Comparison of ENCODE assay signal across 13 cellular contexts in the genomic region with DNA sequence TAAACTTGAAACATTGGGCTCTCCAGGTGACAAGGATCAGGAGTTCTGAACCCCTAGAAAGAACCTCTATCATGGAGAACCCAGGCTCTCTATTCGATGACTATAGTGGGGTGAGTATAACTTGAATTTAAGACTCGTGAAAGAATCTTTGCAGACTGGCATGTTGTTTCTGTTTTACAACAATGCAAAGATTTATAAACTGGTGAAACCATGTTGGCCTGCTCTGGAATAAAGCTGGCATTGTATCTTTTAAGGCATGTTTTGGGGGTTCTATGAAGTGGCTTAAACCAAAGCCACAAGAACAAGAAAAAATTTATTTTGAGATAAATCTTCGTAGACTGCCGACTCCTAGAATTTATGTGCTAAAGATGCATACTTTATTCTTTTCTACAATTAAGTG. TPM values are rescaled to one million over a fixed set of nuclear protein-coding genes. Genes with fewer than 3 reads are reported as not detected.
DNase-seq lines count a peak whose midpoint lies in the region; ATAC-seq and TF ChIP-seq lines count a peak whose summit lies in the region.
"Had no signal": no experiment of that assay in that cellular context is flagged by ENCODE, and none has a peak within 500 bp of the region (broad histone marks: within the 10 kb centered on the region; RNA-seq: fewer than 3 reads in every experiment).

No MANE protein-coding gene starts in this region.

- no peak overlapping the region for H4K5ac ChIP-seq in IMR-90 (ENCODE audit: low read depth, low read length)

- in situ Hi-C loops in IMR-90 (cut with MboI; ENCODE audit: low sequenced_read_pairs), result no loop called here

- H3K9ac ChIP-seq in BLaER1 treated with 17β-estradiol and CSF1 and Interleukin-3, amounts not matched to agents 10 nM and 100 nM, result peak overlapping the region in 3 of 11 experiments; percentile 2 to 45 (median 25); a peak in 3 of 22 replicates
- H3K9ac ChIP-seq in IMR-90 (ENCODE audit: low read depth, low read length), result no peak overlapping the region

- H2BK15ac ChIP-seq in IMR-90 (ENCODE audit: low read depth, low read length), result no peak overlapping the region

- no peak overlapping the region for H3K4ac ChIP-seq in IMR-90 (ENCODE audit: low read depth, low read length)

- H4K91ac ChIP-seq in IMR-90 (ENCODE audit: insufficient read depth, low read depth, low read length), result no peak overlapping the region

- peak overlapping the region in 6 of 11 experiments; percentile 59 to 86 (median 80); a peak in 11 of 22 replicates for H3K27ac ChIP-seq in BLaER1 treated with 17β-estradiol and CSF1 and Interleukin-3, amounts not matched to agents 10 nM and 100 nM
- no peak overlapping the region for H3K27ac ChIP-seq in IMR-90 (ENCODE audit: insufficient read depth, low read length)
- H3K27ac ChIP-seq: A549 had no signal

- H3K36me3 ChIP-seq in BLaER1 treated with 17β-estradiol and CSF1 and Interleukin-3, amounts not matched to agents 10 nM and 100 nM, result no peaks in the 10 kb centered on the region
- H3K36me3 ChIP-seq in IMR-90 (ENCODE audit: control insufficient read depth, insufficient read depth, low read length), result no peaks in the 10 kb centered on the region
- H3K36me3 ChIP-seq: HAP-1 had no signal

- DNase-seq in IMR-90 (no peak), foreskin melanocyte (peak; percentile 75), omental fat pad (ENCODE audit: low spot score) (no peak), NCI-H526 (lab: John Stamatoyannopoulos, UW) (no peak)
- DNase-seq: Calu3; CD4-positive, CD25-positive, alpha-beta regulatory T cell; DMS 273 treated with DMSO at 0.1 percent for 48 hours; DMS79 had no signal

- no peak overlapping the region for H3K23ac ChIP-seq in IMR-90 (ENCODE audit: low read depth, low read length)

- BruUV-seq in IMR-90 (replicated peaks; lab: Mats Ljungman, UMichigan), result no TSS peak

- TF ChIP-seq POLR2A in IMR-90 (IDR thresholded peaks at IDR 0.05; ENCODE audit: low read depth, low read length), result no peak

- H3K9me3 ChIP-seq in BLaER1 treated with 17β-estradiol and CSF1 and Interleukin-3, amounts not matched to agents 10 nM and 100 nM (replicated peaks in 1 of 11), result peaks cover 2 to 12% (median 8%) of the 10 kb centered on the region in 11 experiments; a peak in 19 of 22 replicates
- H3K9me3 ChIP-seq in IMR-90 (ENCODE audit: control insufficient read depth, insufficient read depth, low read length), result no peaks in the 10 kb centered on the region
- H3K9me3 ChIP-seq: A549, HAP-1 had no signal

- ATAC-seq in IMR-90 (ENCODE audit: low read depth), result no peak
- ATAC-seq in GM21390 (IDR thresholded peaks at IDR 0.05; ENCODE audit: unreplicated experiment), result no peak
- ATAC-seq in omental fat pad (ENCODE audit: low FRiP score), result no peak
- ATAC-seq: A549 had no signal

- no peak overlapping the region for H3K4me3 ChIP-seq in BLaER1 treated with 17β-estradiol and CSF1 and Interleukin-3, amounts not matched to agents 10 nM and 100 nM
- H3K4me3 ChIP-seq in IMR-90 (ENCODE audit: insufficient read depth, low read depth, low read length), result no peak overlapping the region
- H3K4me3 ChIP-seq: A549, HAP-1 had no signal

- no peak overlapping the region for H2AK9ac ChIP-seq in IMR-90 (replicated peaks; ENCODE audit: low read depth, low read length, poor library complexity)

- no peak overlapping the region for H4K8ac ChIP-seq in IMR-90 (ENCODE audit: low read depth in 2 of 2, low read length in 2 of 2)

- no CpG with 5 or more reads among the region's 4 CpGs for WGBS in IMR-90 (ENCODE audit: extremely low coverage in 2 of 2, insufficient read length in 1 of 2), 2 experiments

- peaks cover 14 to 54% (median 36%) of the 10 kb centered on the region in 10 experiments for H3K4me1 ChIP-seq in BLaER1 treated with 17β-estradiol and CSF1 and Interleukin-3, amounts not matched to agents 10 nM and 100 nM
- H3K4me1 ChIP-seq in IMR-90 (ENCODE audit: control insufficient read depth, insufficient read depth, low read length), result peaks cover 2% of the 10 kb centered on the region; the same call in 1 of the 2 replicates
- H3K4me1 ChIP-seq: HAP-1 had no signal

- no peak overlapping the region for H2AFZ ChIP-seq in IMR-90 (replicated peaks; ENCODE audit: low read length, poor library complexity)

- no peak overlapping the region for H2BK5ac ChIP-seq in IMR-90 (ENCODE audit: low read depth, low read length, poor library complexity, severe bottlenecking)

- no peak for TF ChIP-seq RAD21 in IMR-90 (IDR thresholded peaks at IDR 0.05; ENCODE audit: low read length)

- peak overlapping the region; percentile 75; the same call in 1 of the 2 replicates for H2BK20ac ChIP-seq in IMR-90 (ENCODE audit: low read depth, low read length)

- peaks cover 4% of the 10 kb centered on the region; the same call in 1 of the 2 replicates for H3K9me1 ChIP-seq in IMR-90 (ENCODE audit: insufficient read depth, low read length)

- H4K20me1 ChIP-seq in BLaER1 treated with 17β-estradiol and CSF1 and Interleukin-3, amounts not matched to agents 10 nM and 100 nM, result no peaks in the 10 kb centered on the region
- no peaks in the 10 kb centered on the region for H4K20me1 ChIP-seq in IMR-90 (ENCODE audit: insufficient read depth, low read length)

- peak overlapping the region; percentile 73 for H2BK120ac ChIP-seq in IMR-90 (ENCODE audit: low read depth, low read length)

- intact Hi-C loops in IMR-90 (cut with micrococcal nuclease), result no loop called here

- dilution Hi-C loops in IMR-90 (cut with HindIII; ENCODE audit: low sequenced_read_pairs, unreplicated experiment), result no loop called here

- no peaks in the 10 kb centered on the region for H3K79me1 ChIP-seq in IMR-90 (ENCODE audit: low read depth in 1 of 2, low read length in 2 of 2)

- H2AK5ac ChIP-seq in IMR-90 (ENCODE audit: low read depth, low read length), result no peak overlapping the region; the same call in 1 of the 2 replicates

- no peak overlapping the region for H3K56ac ChIP-seq in IMR-90 (ENCODE audit: extremely low read depth, insufficient read depth, low read length)

- TF ChIP-seq CTCF in IMR-90 (conservative IDR thresholded peaks at IDR 0.05; ENCODE audit: low read depth, low read length) (no peak), omental fat pad (IDR thresholded peaks at IDR 0.05) (no peak)

- no peak overlapping the region for H3K14ac ChIP-seq in IMR-90 (replicated peaks; ENCODE audit: low read depth, low read length)

- peak overlapping the region in 7 of 11 experiments; percentile 15 to 60 (median 42); a peak in 14 of 22 replicates for H3K4me2 ChIP-seq in BLaER1 treated with 17β-estradiol and CSF1 and Interleukin-3, amounts not matched to agents 10 nM and 100 nM
- no peak overlapping the region for H3K4me2 ChIP-seq in IMR-90 (ENCODE audit: low read depth, low read length)
- H3K4me2 ChIP-seq: A549 had no signal

- CTCF ChIA-PET in IMR-90 (lab: Yijun Ruan, JAX), result no interaction called here

- H3K27me3 ChIP-seq in BLaER1 treated with 17β-estradiol and CSF1 and Interleukin-3, amounts not matched to agents 10 nM and 100 nM, result no peaks in the 10 kb centered on the region
- no peaks in the 10 kb centered on the region; the same call in 1 of the 2 replicates for H3K27me3 ChIP-seq in IMR-90 (ENCODE audit: control insufficient read depth, insufficient read depth, low read length)

- POLR2A ChIA-PET in IMR-90 (lab: Charles Lee; ENCODE audit: unreplicated experiment), result no interaction called here

- H3K18ac ChIP-seq in IMR-90 (ENCODE audit: low read depth, low read length), result 0 out of 2 replicates have a peak overlapping the region, but pooled peaks have one; percentile 47

TF ChIP-seq in IMR-90, 13 proteins besides CTCF, POLR2A, EP300 and RAD21:
- TF ChIP-seq CHD1 (IDR thresholded peaks at IDR 0.05; ENCODE audit: low read depth, low read length) (no peak), MXI1 (IDR thresholded peaks at IDR 0.05; ENCODE audit: borderline replicate concordance, low read depth, low read length) (no peak), FOS (IDR thresholded peaks at IDR 0.05; ENCODE audit: low read depth, low read length) (no peak), MAZ (IDR thresholded peaks at IDR 0.05; ENCODE audit: borderline replicate concordance, low read depth, low read length) (no peak), RFX5 (IDR thresholded peaks at IDR 0.05; ENCODE audit: low read depth, low read length) (no peak)

RNA-seq across cellular contexts. Expression of a gene that starts 9.8 kb away (rescaled TPM):
- 0.18 and 0.28 TPM in 2 replicates for total RNA-seq in IMR-90 (2012; rRNA removed)
- polyA plus RNA-seq in IMR-90 (2012; rRNA removed), result 0.82 and 0.85 TPM in 2 replicates
- 0.35 and 0.68 TPM in 2 replicates for polyA plus RNA-seq in IMR-90 (2012; cell fraction: cytosol; rRNA removed)
- polyA plus RNA-seq in IMR-90 (2012; cell fraction: nucleus; rRNA removed; ENCODE audit: low replicate concordance), result 1.6 and 3.3 TPM in 2 replicates
- under 1 TPM in 1 of 4 donors, not detected in 3; 0.13 TPM for total RNA-seq in omental fat pad
- total RNA-seq: Calu3; CD4-positive, CD25-positive, alpha-beta regulatory T cell; G401 had no signal
- polyA plus RNA-seq: CD4-positive, CD25-positive, alpha-beta regulatory T cell had no signal
